In genomic region chr6:159761135-159761872, GRCh38 we compare ENCODE assay signal across 8 cellular contexts. TPM values are rescaled to one million over a fixed set of nuclear protein-coding genes. Genes with fewer than 3 reads are reported as not detected.
DNase-seq lines count a peak whose midpoint lies in the region; ATAC-seq and TF ChIP-seq lines count a peak whose summit lies in the region.

No MANE protein-coding gene starts in this region.

- peak; percentile 1 for ATAC-seq in HG03342 (IDR thresholded peaks at IDR 0.05; ENCODE audit: unreplicated experiment)
- ATAC-seq in foreskin keratinocyte = no peak
- ATAC-seq in omental fat pad (ENCODE audit: low FRiP score) = peak; percentile 1
- no peak for ATAC-seq in HG02884 (IDR thresholded peaks at IDR 0.05; ENCODE audit: unreplicated experiment)

- DNase-seq in stimulated activated CD4-positive, alpha-beta T cell treated with anti-CD3 and anti-CD28 coated beads, Interleukin-15, amount 100 ng/mL, for 24 hours = peak; percentile 41
- no peak for DNase-seq in stimulated activated CD4-positive, alpha-beta T cell treated with anti-CD3 and anti-CD28 coated beads, Interleukin-1b, Interleukin-23, amount 100 ng/mL, for 48 hours
- peak; percentile 74 for DNase-seq in activated CD8-positive, alpha-beta memory T cell treated with anti-CD3 and anti-CD28 coated beads, Interleukin-2, amount 50 U/mL, for 48 hours
- DNase-seq in foreskin keratinocyte = no peak
- DNase-seq in omental fat pad (ENCODE audit: low spot score) = no peak
- no peak for DNase-seq in cerebellum (ENCODE audit: low spot score)

- no peak for TF ChIP-seq CTCF in foreskin keratinocyte (conservative IDR thresholded peaks at IDR 0.05)
- TF ChIP-seq CTCF in omental fat pad (IDR thresholded peaks at IDR 0.05) = no peak

- peak overlapping the region; percentile 79 for H3K27ac ChIP-seq in foreskin keratinocyte

- H3K27me3 ChIP-seq in foreskin keratinocyte = no peaks in the 10 kb centered on the region

- peaks cover 27% of the 10 kb centered on the region for H3K4me1 ChIP-seq in foreskin keratinocyte

RNA-seq across cellular contexts. Expression of gene ACAT2, which starts 0.5 kb away (rescaled TPM):
- 284 and 366 TPM in 2 replicates for total RNA-seq in foreskin keratinocyte
- polyA plus RNA-seq in foreskin keratinocyte = 208 and 296 TPM in 2 replicates
- 10 to 100 TPM in 1 of 4 donors, 1 to 10 TPM in 3; 4.6 to 15.1 (median 6.5) TPM for total RNA-seq in omental fat pad
- 28.2 TPM for total RNA-seq in cerebellum

RNA-seq across cellular contexts. Expression of gene TCP1, which starts 28.1 kb away (rescaled TPM):
- total RNA-seq in foreskin keratinocyte (245 and 272 TPM in 2 replicates), omental fat pad (100 to 1,000 TPM; 146 to 248 (median 192) TPM), cerebellum (169 TPM)
- 203 and 242 TPM in 2 replicates for polyA plus RNA-seq in foreskin keratinocyte

RNA-seq across cellular contexts. Expression of gene MRPL18, which starts 29.0 kb away (rescaled TPM):
- 99.2 and 104 TPM in 2 replicates for total RNA-seq in foreskin keratinocyte
- polyA plus RNA-seq in foreskin keratinocyte = 122 and 131 TPM in 2 replicates
- 10 to 100 TPM; 37.2 to 87.6 (median 60.3) TPM for total RNA-seq in omental fat pad
- total RNA-seq in cerebellum = 30.2 TPM

RNA-seq across cellular contexts. Expression of gene WTAP, which starts 34.0 kb away (rescaled TPM):
- total RNA-seq in foreskin keratinocyte = 88.3 and 100 TPM in 2 replicates
- 60.2 and 74.5 TPM in 2 replicates for polyA plus RNA-seq in foreskin keratinocyte
- total RNA-seq in omental fat pad = 100 to 1,000 TPM in 2 of 4 donors, 10 to 100 TPM in 2; 74.8 to 202 (median 133) TPM
- 109 TPM for total RNA-seq in cerebellum

RNA-seq across cellular contexts. Expression of gene PNLDC1, which starts 38.8 kb away (rescaled TPM):
- total RNA-seq in foreskin keratinocyte = 0.07 and 0.75 TPM in 2 replicates
- polyA plus RNA-seq in foreskin keratinocyte = 0.03 and 0.66 TPM in 2 replicates
- under 1 TPM in 1 of 4 donors, not detected in 3; 0.37 TPM for total RNA-seq in omental fat pad
- total RNA-seq in cerebellum = not detected

Comparison
In these comparisons a context has a peak if more than half of its experiments do, and no peak if none do; other contexts are left out.
1. DNase-seq: peak in stimulated activated CD4-positive, alpha-beta T cell treated with anti-CD3 and anti-CD28 coated beads, Interleukin-15, amount 100 ng/mL, for 24 hours (single experiment) and activated CD8-positive, alpha-beta memory T cell treated with anti-CD3 and anti-CD28 coated beads, Interleukin-2, amount 50 U/mL, for 48 hours (single experiment); none in stimulated activated CD4-positive, alpha-beta T cell treated with anti-CD3 and anti-CD28 coated beads, Interleukin-1b, Interleukin-23, amount 100 ng/mL, for 48 hours (single experiment), foreskin keratinocyte (0 of 2), omental fat pad (single experiment) and cerebellum (single experiment).
2. ATAC-seq: peak in HG03342 (single experiment) and omental fat pad (single experiment); none in foreskin keratinocyte (single experiment) and HG02884 (single experiment).